In genomic region chr17:77445030-77445907, GRCh38 we compare ENCODE assay signal across 9 cellular contexts.
DNase-seq lines count a peak whose midpoint lies in the region; ATAC-seq and TF ChIP-seq lines count a peak whose summit lies in the region.
"Had no signal": no experiment of that assay in that cellular context is flagged by ENCODE, and none has a peak within 500 bp of the region (broad histone marks: within the 10 kb centered on the region; RNA-seq: fewer than 3 reads in every experiment).

No MANE protein-coding gene starts in this region.

- H3K4me3 ChIP-seq in CD8-positive, alpha-beta T cell (ENCODE audit: low read depth, low read length), result peak overlapping the region; percentile 38
- peak overlapping the region; percentile 15 for H3K4me3 ChIP-seq in left ventricle myocardium inferior

- TF ChIP-seq CTCF in CD8-positive, alpha-beta T cell (IDR thresholded peaks at IDR 0.05), result no peak
- no peak for TF ChIP-seq CTCF in left ventricle myocardium inferior (IDR thresholded peaks at IDR 0.05; ENCODE audit: borderline replicate concordance)

- H3K36me3 Mint-ChIP-seq in CD8-positive, alpha-beta T cell, result peaks cover 13% of the 10 kb centered on the region

- intact Hi-C loops in CD8-positive, alpha-beta T cell (cut with DNase I, micrococcal nuclease), result loop anchor here (1.0 to 10.0 kb wide), 7 partner anchors 10 to 807 kb away; partner anchors contain the start of genes MFSD11 (in 1 of the 2), SRSF2 (in 1 of the 2) and TMC8 (in 1 of the 2)
- intact Hi-C loops in left ventricle myocardium inferior (cut with micrococcal nuclease), result no loop called here

- no peaks in the 10 kb centered on the region for H3K36me3 ChIP-seq in CD8-positive, alpha-beta T cell (ENCODE audit: insufficient read depth, low read length)
- H3K36me3 ChIP-seq in left ventricle myocardium inferior, result no peaks in the 10 kb centered on the region

- ATAC-seq in CD8-positive, alpha-beta T cell, result peak; percentile 62
- peak; percentile 26 for ATAC-seq in GM21447 (IDR thresholded peaks at IDR 0.05; ENCODE audit: unreplicated experiment)
- ATAC-seq: HCT116 had no signal

- H3K27me3 ChIP-seq in CD8-positive, alpha-beta T cell (ENCODE audit: insufficient read depth, low read length), result no peaks in the 10 kb centered on the region
- H3K27me3 ChIP-seq in left ventricle myocardium inferior (ENCODE audit: low read depth), result no peaks in the 10 kb centered on the region

- POLR2A ChIA-PET in CD8-positive, alpha-beta T cell (lab: Charles Lee), result interaction anchor here (0.6 to 17.2 kb wide), 29 partner anchors 9 to 685 kb away, joined by 3 to 242 read pairs (median 8); partner anchors contain the start of genes TMC8 and TNRC6C

- H3K4me1 Mint-ChIP-seq in CD8-positive, alpha-beta T cell (ENCODE audit: low read depth), result peaks cover 90% of the 10 kb centered on the region

- no peaks in the 10 kb centered on the region for H3K9me3 Mint-ChIP-seq in CD8-positive, alpha-beta T cell

- peak overlapping the region; percentile 97 for H3K27ac Mint-ChIP-seq in CD8-positive, alpha-beta T cell

- peak; percentile 75 to 95 (median 80) for DNase-seq in CD8-positive, alpha-beta T cell
- DNase-seq in NCI-H446 (lab: John Stamatoyannopoulos, UW), result peak; percentile 89 to 96
- peak; percentile 82 for DNase-seq in activated effector memory CD4-positive, alpha-beta T cell treated with Interleukin-2 at 50 U/mL for 16 hours
- no peak for DNase-seq in left ventricle myocardium inferior
- peak; percentile 79 for DNase-seq in stimulated activated CD4-positive, alpha-beta T cell treated with anti-CD3 and anti-CD28 coated beads, Interleukin-4, amount 100 ng/mL, for 1 hour
- no peak for DNase-seq in NCI-H1092 treated with DMSO at 0.1 percent for 48 hours (lab: John Stamatoyannopoulos, UW)
- DNase-seq in NCI-H2107 treated with DMSO at 0.1 percent for 48 hours (lab: John Stamatoyannopoulos, UW; ENCODE audit: unreplicated experiment), result no peak

- H3K9me3 ChIP-seq in CD8-positive, alpha-beta T cell (ENCODE audit: low read length), result no peaks in the 10 kb centered on the region
- H3K9me3 ChIP-seq in left ventricle myocardium inferior (replicated peaks), result no peaks in the 10 kb centered on the region

- peak overlapping the region; percentile 72 for H3K27ac ChIP-seq in CD8-positive, alpha-beta T cell (ENCODE audit: low read depth, low read length)
- peak overlapping the region; percentile 88 for H3K27ac ChIP-seq in left ventricle myocardium inferior (replicated peaks)

- peaks cover 92% of the 10 kb centered on the region for H3K4me1 ChIP-seq in CD8-positive, alpha-beta T cell (ENCODE audit: insufficient read depth, low read length)
- H3K4me1 ChIP-seq in left ventricle myocardium inferior, result peaks cover 84% of the 10 kb centered on the region

- CTCF ChIA-PET in CD8-positive, alpha-beta T cell (lab: Charles Lee), result interaction anchor here (0.6 to 3.0 kb wide), 21 partner anchors 9 to 355 kb away, joined by 3 to 26 read pairs (median 5); no protein-coding TSS in a partner anchor

- H3K27me3 Mint-ChIP-seq in CD8-positive, alpha-beta T cell (ENCODE audit: low read depth), result no peaks in the 10 kb centered on the region

- H3K4me3 Mint-ChIP-seq in CD8-positive, alpha-beta T cell, result peak overlapping the region; percentile 82

Comparison
In these comparisons a context has a peak if more than half of its experiments do, and no peak if none do; other contexts are left out.
1. DNase-seq: peak in CD8-positive, alpha-beta T cell (7 of 7), NCI-H446 (2 of 2), activated effector memory CD4-positive, alpha-beta T cell treated with Interleukin-2 at 50 U/mL for 16 hours (single experiment) and stimulated activated CD4-positive, alpha-beta T cell treated with anti-CD3 and anti-CD28 coated beads, Interleukin-4, amount 100 ng/mL, for 1 hour (single experiment); none in left ventricle myocardium inferior (single experiment), NCI-H1092 treated with DMSO at 0.1 percent for 48 hours (single experiment) and NCI-H2107 treated with DMSO at 0.1 percent for 48 hours (single experiment).